ENCODE assay signal across 1 cellular context in the genomic region with DNA sequence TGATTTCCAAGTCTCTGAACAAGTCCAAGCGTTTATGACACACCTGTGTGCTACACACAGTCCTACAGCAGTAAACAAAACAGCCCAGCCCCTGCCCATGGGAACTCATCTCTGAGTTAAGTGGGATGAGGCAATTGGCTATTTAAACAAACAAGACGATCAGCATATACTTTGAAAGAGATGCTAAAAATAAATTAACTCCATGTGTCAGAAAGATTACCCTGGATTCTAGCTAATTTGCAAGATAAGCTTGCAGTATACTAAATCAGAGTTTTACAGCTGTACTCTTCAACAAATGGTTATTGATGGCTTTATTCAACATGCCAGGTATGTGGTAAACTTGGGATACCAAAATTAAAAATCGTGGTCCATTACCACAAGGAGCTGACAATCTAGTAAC.
TF ChIP-seq lines count a peak whose summit lies in the region.

No MANE protein-coding gene starts in this region.

TF ChIP-seq in HEK293, 187 proteins besides CTCF, POLR2A, EP300 and RAD21 (continued from another document):
- TF ChIP-seq, protein P1, sequence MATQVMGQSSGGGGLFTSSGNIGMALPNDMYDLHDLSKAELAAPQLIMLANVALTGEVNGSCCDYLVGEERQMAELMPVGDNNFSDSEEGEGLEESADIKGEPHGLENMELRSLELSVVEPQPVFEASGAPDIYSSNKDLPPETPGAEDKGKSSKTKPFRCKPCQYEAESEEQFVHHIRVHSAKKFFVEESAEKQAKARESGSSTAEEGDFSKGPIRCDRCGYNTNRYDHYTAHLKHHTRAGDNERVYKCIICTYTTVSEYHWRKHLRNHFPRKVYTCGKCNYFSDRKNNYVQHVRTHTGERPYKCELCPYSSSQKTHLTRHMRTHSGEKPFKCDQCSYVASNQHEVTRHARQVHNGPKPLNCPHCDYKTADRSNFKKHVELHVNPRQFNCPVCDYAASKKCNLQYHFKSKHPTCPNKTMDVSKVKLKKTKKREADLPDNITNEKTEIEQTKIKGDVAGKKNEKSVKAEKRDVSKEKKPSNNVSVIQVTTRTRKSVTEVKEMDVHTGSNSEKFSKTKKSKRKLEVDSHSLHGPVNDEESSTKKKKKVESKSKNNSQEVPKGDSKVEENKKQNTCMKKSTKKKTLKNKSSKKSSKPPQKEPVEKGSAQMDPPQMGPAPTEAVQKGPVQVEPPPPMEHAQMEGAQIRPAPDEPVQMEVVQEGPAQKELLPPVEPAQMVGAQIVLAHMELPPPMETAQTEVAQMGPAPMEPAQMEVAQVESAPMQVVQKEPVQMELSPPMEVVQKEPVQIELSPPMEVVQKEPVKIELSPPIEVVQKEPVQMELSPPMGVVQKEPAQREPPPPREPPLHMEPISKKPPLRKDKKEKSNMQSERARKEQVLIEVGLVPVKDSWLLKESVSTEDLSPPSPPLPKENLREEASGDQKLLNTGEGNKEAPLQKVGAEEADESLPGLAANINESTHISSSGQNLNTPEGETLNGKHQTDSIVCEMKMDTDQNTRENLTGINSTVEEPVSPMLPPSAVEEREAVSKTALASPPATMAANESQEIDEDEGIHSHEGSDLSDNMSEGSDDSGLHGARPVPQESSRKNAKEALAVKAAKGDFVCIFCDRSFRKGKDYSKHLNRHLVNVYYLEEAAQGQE (tag by site-specific recombination; IDR thresholded peaks at IDR 0.05): no peak
TF ChIP-seq in HEK293: peak in this region for 35.
